36 cellular contexts compared by ENCODE assay signal in the genomic region with DNA sequence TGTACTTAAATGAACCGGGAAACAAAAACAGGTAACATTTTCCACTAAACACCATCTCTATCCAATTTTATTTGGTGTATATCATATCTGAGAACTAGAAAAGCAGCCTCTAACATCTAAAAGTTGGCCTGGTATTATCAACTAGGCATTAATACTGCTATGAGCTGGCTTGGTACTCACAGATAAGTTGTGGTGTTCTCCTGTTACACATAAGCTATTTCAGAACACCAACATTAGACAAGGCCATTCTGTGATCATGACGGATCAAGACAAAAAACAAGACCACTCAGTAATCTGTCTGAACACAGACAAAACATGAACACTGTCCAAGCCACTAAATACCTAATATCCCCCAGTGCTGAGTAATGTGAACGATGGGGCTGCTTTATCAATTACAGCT. TPM values are rescaled to one million over a fixed set of nuclear protein-coding genes. Genes with fewer than 3 reads are reported as not detected.
"Had no signal": no experiment of that assay in that cellular context is flagged by ENCODE, and none has a peak within 500 bp of the region (broad histone marks: within the 10 kb centered on the region; RNA-seq: fewer than 3 reads in every experiment).

No MANE protein-coding gene starts in this region.

- ATAC-seq: activated CD8-positive, alpha-beta memory T cell treated with anti-CD3 and anti-CD28 coated beads, Interleukin-2, amount 10 ng/mL, durations not matched to agents 7 days and 5 days; activated naive CD8-positive, alpha-beta T cell treated with anti-CD3 and anti-CD28 coated beads, Interleukin-2, amount 50 U/mL, for 24 hours had no signal

- DNase-seq: activated CD4-positive, alpha-beta memory T cell treated with anti-CD3 and anti-CD28 coated beads, Interleukin-2, amount 10 ng/mL, durations not matched to agents 7 days and 5 days; activated CD4-positive, alpha-beta T cell treated with anti-CD3 and anti-CD28 coated beads for 1 hour; activated CD4-positive, alpha-beta T cell treated with anti-CD3 and anti-CD28 coated beads for 48 hours; activated CD4-positive, CD25-positive, alpha-beta regulatory T cell; activated CD8-positive, alpha-beta memory T cell treated with anti-CD3 and anti-CD28 coated beads for 24 hours; activated CD8-positive, alpha-beta memory T cell treated with anti-CD3 and anti-CD28 coated beads, Interleukin-2, amount 10 ng/mL, durations not matched to agents 7 days and 5 days; activated CD8-positive, alpha-beta memory T cell treated with anti-CD3 and anti-CD28 coated beads, Interleukin-2, amount 50 U/mL, for 48 hours; activated effector memory CD4-positive, alpha-beta T cell treated with Interleukin-2 at 50 U/mL for 16 hours; activated naive CD4-positive, alpha-beta T cell treated with anti-CD3 and anti-CD28 coated beads, Interleukin-2, amount 10 ng/mL, durations not matched to agents 7 days and 5 days; activated naive CD8-positive, alpha-beta T cell treated with anti-CD3 and anti-CD28 coated beads, Interleukin-2, amount 50 U/mL, for 24 hours; activated T-cell treated with anti-CD3 and anti-CD28 coated beads, Interleukin-2, amount 50 U/mL, for 48 hours; anterior cingulate cortex; MM.1S; MV-4-11; NCI-H1092; NCI-H1436 treated with DMSO at 0.1 percent for 48 hours; NCI-H187; NCI-H2029 treated with DMSO at 0.1 percent for 48 hours; NCI-H2107; NCI-H226; NCI-H446 treated with DMSO at 0.1 percent for 48 hours; NCI-H524; NCI-H748 treated with DMSO at 0.1 percent for 48 hours; NK-92 treated with Interleukin-12 subunit alpha and Interleukin-12 subunit beta, amount 100 ng/mL, for 24 hours; PC-9; SHP77; SJCRH30; T1000; WERI-Rb-1 had no signal

- H3K36me3 Mint-ChIP-seq: activated naive CD4-positive, alpha-beta T cell treated with anti-CD3 and anti-CD28 coated beads, Interleukin-2, amount 10 ng/mL, durations not matched to agents 7 days and 5 days had no signal

- H3K36me3 ChIP-seq: SJCRH30, WERI-Rb-1 had no signal

- H3K27ac Mint-ChIP-seq: activated CD4-positive, alpha-beta memory T cell treated with anti-CD3 and anti-CD28 coated beads, Interleukin-2, amount 10 ng/mL, durations not matched to agents 7 days and 5 days; activated CD8-positive, alpha-beta memory T cell treated with anti-CD3 and anti-CD28 coated beads, Interleukin-2, amount 10 ng/mL, durations not matched to agents 7 days and 5 days; activated naive CD4-positive, alpha-beta T cell treated with anti-CD3 and anti-CD28 coated beads, Interleukin-2, amount 10 ng/mL, durations not matched to agents 7 days and 5 days; activated naive CD8-positive, alpha-beta T cell; activated naive CD8-positive, alpha-beta T cell treated with anti-CD3 and anti-CD28 coated beads, Interleukin-2, amount 50 U/mL, for 24 hours; brain had no signal

- H3K4me3 ChIP-seq: PC-9, SJCRH30, SK-N-MC had no signal

- H3K27me3 Mint-ChIP-seq: activated CD8-positive, alpha-beta memory T cell treated with anti-CD3 and anti-CD28 coated beads, Interleukin-2, amount 10 ng/mL, durations not matched to agents 7 days and 5 days; activated naive CD4-positive, alpha-beta T cell treated with anti-CD3 and anti-CD28 coated beads, Interleukin-2, amount 10 ng/mL, durations not matched to agents 7 days and 5 days; activated naive CD8-positive, alpha-beta T cell; activated naive CD8-positive, alpha-beta T cell treated with anti-CD3 and anti-CD28 coated beads, Interleukin-2, amount 50 U/mL, for 24 hours; brain had no signal

- H3K27ac ChIP-seq: KMS-11, PC-9, RWPE1, SJCRH30, SK-N-MC, WERI-Rb-1 had no signal

- H3K4me3 Mint-ChIP-seq: activated CD4-positive, alpha-beta memory T cell treated with anti-CD3 and anti-CD28 coated beads, Interleukin-2, amount 10 ng/mL, durations not matched to agents 7 days and 5 days; activated CD8-positive, alpha-beta memory T cell treated with anti-CD3 and anti-CD28 coated beads, Interleukin-2, amount 10 ng/mL, durations not matched to agents 7 days and 5 days; activated naive CD4-positive, alpha-beta T cell treated with anti-CD3 and anti-CD28 coated beads, Interleukin-2, amount 10 ng/mL, durations not matched to agents 7 days and 5 days; activated naive CD8-positive, alpha-beta T cell; activated naive CD8-positive, alpha-beta T cell treated with anti-CD3 and anti-CD28 coated beads, Interleukin-2, amount 50 U/mL, for 24 hours; brain had no signal

- H3K4me1 ChIP-seq: SJCRH30 had no signal

- H3K4me1 Mint-ChIP-seq: activated CD4-positive, alpha-beta memory T cell treated with anti-CD3 and anti-CD28 coated beads, Interleukin-2, amount 10 ng/mL, durations not matched to agents 7 days and 5 days; activated CD8-positive, alpha-beta memory T cell treated with anti-CD3 and anti-CD28 coated beads, Interleukin-2, amount 10 ng/mL, durations not matched to agents 7 days and 5 days; activated naive CD4-positive, alpha-beta T cell treated with anti-CD3 and anti-CD28 coated beads, Interleukin-2, amount 10 ng/mL, durations not matched to agents 7 days and 5 days; brain had no signal

- H3K9me3 Mint-ChIP-seq: activated CD4-positive, alpha-beta memory T cell treated with anti-CD3 and anti-CD28 coated beads, Interleukin-2, amount 10 ng/mL, durations not matched to agents 7 days and 5 days; activated naive CD4-positive, alpha-beta T cell treated with anti-CD3 and anti-CD28 coated beads, Interleukin-2, amount 10 ng/mL, durations not matched to agents 7 days and 5 days; activated naive CD8-positive, alpha-beta T cell treated with anti-CD3 and anti-CD28 coated beads, Interleukin-2, amount 50 U/mL, for 24 hours; brain had no signal

- H3K9me3 ChIP-seq: SJCRH30 had no signal

RNA-seq across cellular contexts. Expression of a gene that starts 11.9 kb away (rescaled TPM):
- total RNA-seq: LHCN-M2, OCI-LY7, PC-9, SJCRH30 had no signal
